Comparison of ENCODE assay signal across 17 cellular contexts in genomic region chr12:92528586-92528985, GRCh38.
A peak's percentile ranks its signal among the peaks of the same experiment; 100 is the strongest.
DNase-seq lines count a peak whose midpoint lies in the region; ATAC-seq and TF ChIP-seq lines count a peak whose summit lies in the region.
"Had no signal": no experiment of that assay in that cellular context is flagged by ENCODE, and none has a peak within 500 bp of the region (broad histone marks: within the 10 kb centered on the region; RNA-seq: fewer than 3 reads in every experiment).

No MANE protein-coding gene starts in this region.

- H3K27me3 ChIP-seq in DND-41 (ENCODE audit: insufficient read depth, low read length, poor library complexity), result no peaks in the 10 kb centered on the region
- H3K27me3 ChIP-seq: BE2C had no signal

- no peak overlapping the region for H3K4me2 ChIP-seq in DND-41 (ENCODE audit: insufficient read depth, low read length)
- H3K4me2 ChIP-seq: GM23338, KMS-11 had no signal

- H3K4me1 ChIP-seq in DND-41 (ENCODE audit: insufficient read depth, low read length), result peaks cover 6% of the 10 kb centered on the region
- H3K4me1 ChIP-seq: BE2C, Caco-2 had no signal

- no peaks in the 10 kb centered on the region for H3K79me2 ChIP-seq in DND-41 (ENCODE audit: insufficient read depth, low read length)

- H3K27ac ChIP-seq in DND-41 (ENCODE audit: low read length), result no peak overlapping the region
- H3K27ac ChIP-seq: KMS-11 had no signal

- 0 out of 3 replicates have a peak, but pooled peaks have one; percentile 42 for ATAC-seq in DND-41 (ENCODE audit: insufficient read depth, low read depth)
- ATAC-seq in GM18498 (IDR thresholded peaks at IDR 0.05; ENCODE audit: unreplicated experiment), result peak; percentile 69
- ATAC-seq in GM21619 (IDR thresholded peaks at IDR 0.05; ENCODE audit: unreplicated experiment), result peak; percentile 49
- peak; percentile 50 for ATAC-seq in HG03521 (IDR thresholded peaks at IDR 0.05; ENCODE audit: unreplicated experiment)
- no peak for ATAC-seq in GM21447 (IDR thresholded peaks at IDR 0.05; ENCODE audit: unreplicated experiment)
- no peak for ATAC-seq in HG02938 (IDR thresholded peaks at IDR 0.05; ENCODE audit: unreplicated experiment)
- ATAC-seq: GM23338 had no signal

- no peak for TF ChIP-seq CTCF in DND-41 (IDR thresholded peaks at IDR 0.05; ENCODE audit: borderline replicate concordance, extremely low read depth, low read length, poor library complexity, severe bottlenecking)

- H3K9ac ChIP-seq in DND-41 (ENCODE audit: low read depth, low read length), result no peak overlapping the region
- H3K9ac ChIP-seq: KMS-11 had no signal

- no peaks in the 10 kb centered on the region for H3K9me3 ChIP-seq in DND-41 (ENCODE audit: insufficient read depth, low read length, severe bottlenecking)
- H3K9me3 ChIP-seq: BE2C, Caco-2 had no signal

- H4K20me1 ChIP-seq in DND-41 (ENCODE audit: insufficient read depth, low read length), result no peaks in the 10 kb centered on the region

- DNase-seq in DND-41, result no peak
- DNase-seq in HPDE6-E6E7 (ENCODE audit: extremely low spot score), result no peak
- DNase-seq: ACHN; BE2C; C1 segment of cervical spinal cord; Caco-2; CD4-positive, CD25-positive, alpha-beta regulatory T cell; CD8-positive, alpha-beta memory T cell; GDM1; HCEC 1CT had no signal

- no peak overlapping the region for H2AFZ ChIP-seq in DND-41 (ENCODE audit: low read depth, low read length)
- H2AFZ ChIP-seq: GM23338 had no signal

- no peak overlapping the region for H3K4me3 ChIP-seq in DND-41 (ENCODE audit: low read depth in 1 of 2, low read length in 2 of 2)
- H3K4me3 ChIP-seq: GM23338 had no signal

- no peaks in the 10 kb centered on the region for H3K36me3 ChIP-seq in DND-41 (ENCODE audit: insufficient read depth, low read length)
- H3K36me3 ChIP-seq: BE2C had no signal

Comparison
In these comparisons a context has a peak if more than half of its experiments do, and no peak if none do; other contexts are left out.
1. ATAC-seq: peak in DND-41 (single experiment), GM18498 (single experiment), GM21619 (single experiment) and HG03521 (single experiment); none in GM21447 (single experiment) and HG02938 (single experiment).